ENCODE assay signal across 9 cellular contexts in genomic region chr2:207167129-207167923, GRCh38. TPM values are rescaled to one million over a fixed set of nuclear protein-coding genes. Genes with fewer than 3 reads are reported as not detected.
DNase-seq lines count a peak whose midpoint lies in the region; ATAC-seq and TF ChIP-seq lines count a peak whose summit lies in the region.
"Had no signal": no experiment of that assay in that cellular context is flagged by ENCODE, and none has a peak within 500 bp of the region (broad histone marks: within the 10 kb centered on the region; RNA-seq: fewer than 3 reads in every experiment).

No MANE protein-coding gene starts in this region.

- TF ChIP-seq CTCF in neutrophil (IDR thresholded peaks at IDR 0.05): no peak

- no peaks in the 10 kb centered on the region for H3K36me3 ChIP-seq in esophagus (ENCODE audit: control insufficient read depth in 2 of 2, insufficient read depth in 2 of 2, low read length in 1 of 2)
- no peaks in the 10 kb centered on the region for H3K36me3 ChIP-seq in neutrophil
- H3K36me3 ChIP-seq: BLaER1 treated with 17β-estradiol and CSF1 and Interleukin-3, amounts not matched to agents 10 nM and 100 nM had no signal

- ATAC-seq in HG02571 (IDR thresholded peaks at IDR 0.05; ENCODE audit: unreplicated experiment) (peak; percentile 0), HG03432 (IDR thresholded peaks at IDR 0.05; ENCODE audit: unreplicated experiment) (no peak)

- 36 to 37% methylated on average over 15 of the region's 15 CpGs for WGBS in esophagus, 2 donors

- H3K4me3 ChIP-seq in esophagus (ENCODE audit: low read depth in 1 of 2, low read length in 2 of 2): peak overlapping the region; percentile 80 to 90
- peak overlapping the region; percentile 88 to 93 for H3K4me3 ChIP-seq in neutrophil (ENCODE audit: low read depth in 1 of 2, low read length in 1 of 2)
- H3K4me3 ChIP-seq: BLaER1 treated with 17β-estradiol and CSF1 and Interleukin-3, amounts not matched to agents 10 nM and 100 nM had no signal

- H3K4me1 ChIP-seq in esophagus (ENCODE audit: control insufficient read depth in 2 of 2, insufficient read depth in 2 of 2, low read length in 1 of 2): peaks cover 0 to 2% of the 10 kb centered on the region in 2 donors
- peaks cover 42 to 45% of the 10 kb centered on the region in 2 experiments for H3K4me1 ChIP-seq in neutrophil (ENCODE audit: control insufficient read depth in 1 of 2, insufficient read depth in 1 of 2, low read depth in 1 of 2, low read length in 1 of 2)

- H3K27me3 ChIP-seq in esophagus (ENCODE audit: control insufficient read depth in 1 of 2, insufficient read depth in 2 of 2, low read length in 2 of 2) (no peaks in the 10 kb centered on the region), neutrophil (no peaks in the 10 kb centered on the region)

- H3K27ac ChIP-seq in esophagus (ENCODE audit: low read depth in 2 of 2, low read length in 1 of 2) (peak overlapping the region; percentile 98 to 100), neutrophil (peak overlapping the region; percentile 99)

- H3K9me3 ChIP-seq in esophagus (ENCODE audit: control insufficient read depth in 2 of 2, insufficient read depth in 1 of 2, low read depth in 1 of 2, low read length in 1 of 2): no peaks in the 10 kb centered on the region
- no peaks in the 10 kb centered on the region for H3K9me3 ChIP-seq in neutrophil

- DNase-seq in NCI-H1417 (lab: John Stamatoyannopoulos, UW) (peak; percentile 42 to 80 (median 65)), NCI-H1417 treated with DMSO at 0.1 percent for 48 hours (lab: John Stamatoyannopoulos, UW) (no peak), SK-N-DZ (ENCODE audit: low spot score) (peak; percentile 32), UCSD-AML1 (lab: John Stamatoyannopoulos, UW; ENCODE audit: unreplicated experiment) (no peak)

RNA-seq across cellular contexts. Expression of gene KLF7, which starts 1.6 kb away (rescaled TPM):
- polyA plus RNA-seq in SK-N-DZ (2014; cell fraction: cytosol; rRNA removed): 18.2 and 23.0 TPM in 2 replicates
- polyA plus RNA-seq in SK-N-DZ (2014; cell fraction: nucleus; rRNA removed): 9.6 and 24.4 TPM in 2 replicates
- polyA plus RNA-seq in esophagus: 1 to 10 TPM; 3.0 to 3.4 TPM

Comparison
In these comparisons a context has a peak if more than half of its experiments do, and no peak if none do; other contexts are left out.
1. DNase-seq: peak in NCI-H1417 (3 of 3) and SK-N-DZ (single experiment); none in NCI-H1417 treated with DMSO at 0.1 percent for 48 hours (single experiment) and UCSD-AML1 (single experiment).